In the genomic region with DNA sequence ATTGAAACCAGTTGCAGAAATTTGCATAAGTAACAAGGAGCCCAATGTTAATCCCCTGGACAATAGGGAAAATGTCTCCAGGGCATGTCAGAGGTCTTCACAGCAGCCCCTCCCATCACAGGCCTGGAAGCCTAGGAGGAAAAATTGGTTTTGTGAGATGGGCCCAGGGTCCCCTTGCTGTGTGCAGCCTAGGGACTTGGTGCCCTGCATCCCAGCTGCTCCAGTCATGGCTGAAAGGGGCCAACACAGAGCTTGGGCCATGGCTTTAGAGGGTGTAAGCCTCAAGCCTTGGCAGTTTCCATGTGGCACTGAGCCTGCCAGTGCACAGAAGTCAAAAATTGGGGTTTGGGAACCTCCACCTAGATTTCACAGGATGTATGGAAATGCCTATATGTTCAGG, we compare ENCODE assay signal across 1 cellular context.
TF ChIP-seq lines count a peak whose summit lies in the region.
"Not testable (repeated sequence)": the region's sequence is repeated elsewhere in the genome, so short reads cannot be mapped to it uniquely, and the experiment has no call there.

No MANE protein-coding gene starts in this region.

- POLR2A ChIA-PET in HEK293 (lab: Yijun Ruan, JAX): not testable (repeated sequence)

- CTCF ChIA-PET in HEK293 (lab: Yijun Ruan, JAX): not testable (repeated sequence)

- not testable (repeated sequence) for TF ChIP-seq CTCF in HEK293 (tag by site-specific recombination; IDR thresholded peaks at IDR 0.05)

- H3K4me3 ChIP-seq in HEK293 (ENCODE audit: low read depth, low read length): not testable (repeated sequence)

- H3K36me3 ChIP-seq in HEK293 (ENCODE audit: control insufficient read depth in 2 of 2, insufficient read depth in 1 of 2, low read length in 2 of 2): not testable (repeated sequence)

- H3K27ac ChIP-seq in HEK293 (ENCODE audit: extremely low read depth, low read depth, low read length): not testable (repeated sequence)

- not testable (repeated sequence) for H3K4me1 ChIP-seq in HEK293 (ENCODE audit: control insufficient read depth, insufficient read depth, low read length)

- not testable (repeated sequence) for H3K9me3 ChIP-seq in HEK293 (ENCODE audit: control insufficient read depth, insufficient read depth, low read depth, low read length)

TF ChIP-seq in HEK293, 187 proteins besides CTCF, POLR2A, EP300 and RAD21:
- peak; percentile 52 for TF ChIP-seq ZNF585B (tag by site-specific recombination; IDR thresholded peaks at IDR 0.05)
TF ChIP-seq in HEK293: peak in this region for 1; not testable (repeated sequence) for 186.
